ENCODE assay signal across 14 cellular contexts in genomic region chr11:67998150-67999045, GRCh38.
DNase-seq lines count a peak whose midpoint lies in the region; ATAC-seq and TF ChIP-seq lines count a peak whose summit lies in the region.
"Had no signal": no experiment of that assay in that cellular context is flagged by ENCODE, and none has a peak within 500 bp of the region (broad histone marks: within the 10 kb centered on the region; RNA-seq: fewer than 3 reads in every experiment).

No MANE protein-coding gene starts in this region.

- H3K9me3 Mint-ChIP-seq in effector memory CD8-positive, alpha-beta T cell: no peaks in the 10 kb centered on the region
- H3K9me3 Mint-ChIP-seq in stimulated activated naive CD8-positive, alpha-beta T cell treated with anti-CD3 and anti-CD28 coated beads, Interleukin-15, amount 100 ng/mL, for 72 hours: no peaks in the 10 kb centered on the region

- TF ChIP-seq CTCF in RWPE1 (conservative IDR thresholded peaks at IDR 0.05; ENCODE audit: low read depth): no peak

- ATAC-seq in effector memory CD8-positive, alpha-beta T cell (replicated peaks): peak; percentile 74
- ATAC-seq in stimulated activated naive CD8-positive, alpha-beta T cell treated with anti-CD3 and anti-CD28 coated beads, Interleukin-15, amount 100 ng/mL, for 72 hours: peak; percentile 62
- no peak for ATAC-seq in GM21576 (IDR thresholded peaks at IDR 0.05; ENCODE audit: unreplicated experiment)

- H3K27ac ChIP-seq in RWPE1: peak overlapping the region; percentile 16
- H3K27ac ChIP-seq: vagina had no signal

- H3K4me3 Mint-ChIP-seq in effector memory CD8-positive, alpha-beta T cell: peak overlapping the region; percentile 65 to 77
- no peak overlapping the region for H3K4me3 Mint-ChIP-seq in stimulated activated naive CD8-positive, alpha-beta T cell treated with anti-CD3 and anti-CD28 coated beads, Interleukin-15, amount 100 ng/mL, for 72 hours

- CTCF ChIA-PET in RWPE1 (lab: Yijun Ruan, JAX): interaction anchor here (1.0 to 1.1 kb wide), 2 partner anchors 23 to 210 kb away, joined by 3 to 4 read pairs; no protein-coding TSS in a partner anchor

- peak; percentile 24 for DNase-seq in activated gamma-delta T cell treated with Interleukin-2 at 50 U/mL for 16 hours
- no peak for DNase-seq in activated gamma-delta T cell (lab: John Stamatoyannopoulos, UW)
- DNase-seq in RWPE1 (ENCODE audit: low spot score): no peak
- no peak for DNase-seq in effector memory CD8-positive, alpha-beta T cell
- DNase-seq in stimulated activated naive CD8-positive, alpha-beta T cell treated with anti-CD3 and anti-CD28 coated beads, Interleukin-15, amount 100 ng/mL, for 72 hours: no peak
- no peak for DNase-seq in stimulated activated CD4-positive, alpha-beta T cell treated with anti-CD3 and anti-CD28 coated beads, Interleukin-2, amount 100 ng/mL, for 48 hours
- no peak for DNase-seq in Kasumi-1 (lab: John Stamatoyannopoulos, UW)
- DNase-seq: cortex of kidney; DMS153; mesendoderm; OCI-M1; stimulated activated CD8-positive, alpha-beta memory T cell treated with anti-CD3 and anti-CD28 coated beads, Interleukin-4, amount 100 ng/mL, for 48 hours had no signal

- H3K27me3 Mint-ChIP-seq in effector memory CD8-positive, alpha-beta T cell: no peaks in the 10 kb centered on the region
- peaks cover 9% of the 10 kb centered on the region for H3K27me3 Mint-ChIP-seq in stimulated activated naive CD8-positive, alpha-beta T cell treated with anti-CD3 and anti-CD28 coated beads, Interleukin-15, amount 100 ng/mL, for 72 hours

- peak overlapping the region; percentile 71 to 89 for H3K27ac Mint-ChIP-seq in effector memory CD8-positive, alpha-beta T cell
- no peak overlapping the region for H3K27ac Mint-ChIP-seq in stimulated activated naive CD8-positive, alpha-beta T cell treated with anti-CD3 and anti-CD28 coated beads, Interleukin-15, amount 100 ng/mL, for 72 hours

- POLR2A ChIA-PET in RWPE1 (lab: Yijun Ruan, JAX; ENCODE audit: low non-redundant PET): no interaction called here

- peaks cover 29 to 35% of the 10 kb centered on the region in 2 donors for H3K4me1 Mint-ChIP-seq in effector memory CD8-positive, alpha-beta T cell (ENCODE audit: low read depth in 2 of 2)
- H3K4me1 Mint-ChIP-seq in stimulated activated naive CD8-positive, alpha-beta T cell treated with anti-CD3 and anti-CD28 coated beads, Interleukin-15, amount 100 ng/mL, for 72 hours: peaks cover 47% of the 10 kb centered on the region

- H3K36me3 Mint-ChIP-seq in effector memory CD8-positive, alpha-beta T cell (ENCODE audit: insufficient read depth): peaks cover 9% of the 10 kb centered on the region

Comparison
In these comparisons a context has a peak if more than half of its experiments do, and no peak if none do; other contexts are left out.
1. H3K27ac Mint-ChIP-seq: peak in effector memory CD8-positive, alpha-beta T cell (2 of 2); none in stimulated activated naive CD8-positive, alpha-beta T cell treated with anti-CD3 and anti-CD28 coated beads, Interleukin-15, amount 100 ng/mL, for 72 hours (0 of 2).
2. H3K4me3 Mint-ChIP-seq: peak in effector memory CD8-positive, alpha-beta T cell (2 of 2); none in stimulated activated naive CD8-positive, alpha-beta T cell treated with anti-CD3 and anti-CD28 coated beads, Interleukin-15, amount 100 ng/mL, for 72 hours (0 of 2).